In genomic region chr10:101643546-101643945, GRCh38 we compare ENCODE assay signal across 20 cellular contexts. TPM values are rescaled to one million over a fixed set of nuclear protein-coding genes. Genes with fewer than 3 reads are reported as not detected.
A peak's percentile ranks its signal among the peaks of the same experiment; 100 is the strongest.
DNase-seq lines count a peak whose midpoint lies in the region; ATAC-seq, FAIRE-seq and TF ChIP-seq lines count a peak whose summit lies in the region.
"Had no signal": no experiment of that assay in that cellular context is flagged by ENCODE, and none has a peak within 500 bp of the region (broad histone marks: within the 10 kb centered on the region; RNA-seq: fewer than 3 reads in every experiment).

No MANE protein-coding gene starts in this region.

- TF ChIP-seq EP300 in H1 (IDR thresholded peaks at IDR 0.05; ENCODE audit: borderline replicate concordance in 1 of 2, low read depth in 2 of 2, low read length in 2 of 2), result no peak

- H3K4me1 Mint-ChIP-seq in GM23338, result peaks cover 39% of the 10 kb centered on the region

- peaks cover 12% of the 10 kb centered on the region for H3F3A ChIP-seq in GM23338 (replicated peaks; ENCODE audit: low read depth)

- WGBS in H1 (ENCODE audit: extremely low coverage in 1 of 2, insufficient coverage in 1 of 2, insufficient read length in 1 of 2, insufficient replicate concordance in 2 of 2, low coverage in 1 of 2, low lambda C conversion rate in 2 of 2, missing lambda C conversion rate in 1 of 2), 2 experiments, result 39% methylated on average over 2 of the region's 3 CpGs; no CpG with 5 or more reads in 1 of the 2 experiments
- WGBS in neuronal stem cell (ENCODE audit: extremely low coverage in 2 of 2, insufficient read length in 2 of 2, insufficient replicate concordance in 1 of 2), 2 donors, result no CpG with 5 or more reads among the region's 3 CpGs

- CTCF ChIA-PET in H1 (lab: Charles Lee; ENCODE audit: partially characterized antibody), result interaction anchor here (1.0 to 1.7 kb wide), 5 partner anchors 17 to 41 kb away, joined by 3 to 8 read pairs (median 3); no protein-coding TSS in a partner anchor

- H3K4me1 ChIP-seq in GM23338 (ENCODE audit: insufficient read depth) (peaks cover 32% of the 10 kb centered on the region), HUES6 (ENCODE audit: control insufficient read depth, insufficient read depth, low read length) (peaks cover 36% of the 10 kb centered on the region), H1 (replicated peaks in 1 of 4; ENCODE audit: control insufficient read depth in 3 of 4, insufficient read depth in 4 of 4, low read length in 3 of 4) (peaks cover 16 to 26% (median 24%) of the 10 kb centered on the region in 4 experiments), neuronal stem cell (ENCODE audit: control insufficient read depth in 2 of 2, insufficient read depth in 1 of 2, low read depth in 1 of 2, low read length in 2 of 2) (peaks cover 10 to 29% of the 10 kb centered on the region in 2 donors)
- H3K4me1 ChIP-seq: Caco-2 had no signal

- H3K9me2 ChIP-seq in GM23338 (ENCODE audit: insufficient read depth), result 0 out of 2 replicates have a peak, but pooled peaks cover 2% of the 10 kb centered on the region

- H2BK5ac ChIP-seq in H1 (ENCODE audit: low read depth, low read length) (peak overlapping the region; percentile 96), neuronal stem cell (ENCODE audit: low read length) (peak overlapping the region; percentile 18)

- H3K36me3 ChIP-seq in GM23338 (ENCODE audit: insufficient read depth), result 0 out of 2 replicates have a peak, but pooled peaks cover 4% of the 10 kb centered on the region
- no peaks in the 10 kb centered on the region for H3K36me3 ChIP-seq in HUES6 (ENCODE audit: control insufficient read depth, insufficient read depth, low read length)
- no peaks in the 10 kb centered on the region for H3K36me3 ChIP-seq in H1 (ENCODE audit: control insufficient read depth in 2 of 4, insufficient read depth in 4 of 4, low read length in 3 of 4)
- no peaks in the 10 kb centered on the region for H3K36me3 ChIP-seq in neuronal stem cell (replicated peaks in 1 of 2; ENCODE audit: control insufficient read depth in 2 of 2, insufficient read depth in 2 of 2, low read length in 2 of 2)
- H3K36me3 ChIP-seq: MG63 had no signal

- H3K79me2 ChIP-seq in GM23338 (replicated peaks; ENCODE audit: insufficient read depth) (no peaks in the 10 kb centered on the region), H1 (ENCODE audit: control insufficient read depth in 1 of 2, insufficient read depth in 2 of 2, low read length in 2 of 2) (no peaks in the 10 kb centered on the region)

- H3K27me3 Mint-ChIP-seq in GM23338 (ENCODE audit: insufficient read depth, low read depth, poor library complexity), result peaks cover 9% of the 10 kb centered on the region

- H3K79me1 ChIP-seq in H1 (ENCODE audit: low read depth, low read length), result no peaks in the 10 kb centered on the region; the same call in 1 of the 2 replicates
- H3K79me1 ChIP-seq in neuronal stem cell (ENCODE audit: low read depth, low read length), result no peaks in the 10 kb centered on the region

- H2AK5ac ChIP-seq in H1 (ENCODE audit: low read depth, low read length), result peak overlapping the region; percentile 93
- peak overlapping the region; percentile 47 for H2AK5ac ChIP-seq in neuronal stem cell (ENCODE audit: low read depth, low read length)

- H3K27me3 ChIP-seq in GM23338 (ENCODE audit: insufficient read depth) (no peaks in the 10 kb centered on the region), HUES6 (ENCODE audit: control insufficient read depth, insufficient read depth, low read length) (no peaks in the 10 kb centered on the region), H1 (replicated peaks in 1 of 4; ENCODE audit: control insufficient read depth in 3 of 4, extremely low read depth in 1 of 4, insufficient read depth in 3 of 4, low read length in 3 of 4) (no peaks in the 10 kb centered on the region), neuronal stem cell (ENCODE audit: control insufficient read depth in 3 of 3, insufficient read depth in 3 of 3, low read depth in 1 of 3, low read length in 3 of 3) (peaks cover 0 to 78% (median 0%) of the 10 kb centered on the region in 3 experiments)
- H3K27me3 ChIP-seq: MG63 had no signal

- H3K4me2 ChIP-seq in GM23338 (peak overlapping the region; percentile 63), H1 (ENCODE audit: insufficient read depth in 1 of 2, low read depth in 2 of 2, low read length in 2 of 2) (peak overlapping the region; percentile 50 to 64; a peak in 3 of 4 replicates), neuronal stem cell (ENCODE audit: insufficient read depth, low read length, poor library complexity, severe bottlenecking) (no peak overlapping the region)

- H2BK120ac ChIP-seq in H1 (replicated peaks; ENCODE audit: low read depth, low read length) (peak overlapping the region; percentile 85), neuronal stem cell (ENCODE audit: low read depth, low read length) (peak overlapping the region; percentile 61)

- no peak for TF ChIP-seq POLR2A in H1 (IDR thresholded peaks at IDR 0.05; ENCODE audit: control extremely low read depth in 1 of 2, low read depth in 2 of 2, low read length in 2 of 2)

- H2AFZ ChIP-seq in GM23338 (no peak overlapping the region), H1 (ENCODE audit: low read length) (no peak overlapping the region), neuronal stem cell (ENCODE audit: low read length) (no peak overlapping the region)
- H2AFZ ChIP-seq: GM23248 had no signal

- H3K14ac ChIP-seq in H1 (ENCODE audit: insufficient read length) (no peak overlapping the region), neuronal stem cell (ENCODE audit: low read length) (no peak overlapping the region)

- H3K36me3 Mint-ChIP-seq in GM23338 (ENCODE audit: low read depth), result no peaks in the 10 kb centered on the region; the same call in 2 of the 3 replicates

- TF ChIP-seq RAD21 in H1 (IDR thresholded peaks at IDR 0.05 in 1 of 2, conservative IDR thresholded peaks at IDR 0.05 in 1 of 2; ENCODE audit: low read depth in 2 of 2, low read length in 2 of 2), result no peak

- H2BK12ac ChIP-seq in H1 (ENCODE audit: low read depth, low read length) (peak overlapping the region; percentile 93), neuronal stem cell (ENCODE audit: low read length) (no peak overlapping the region)

- peak overlapping the region; percentile 56 for H3K9ac ChIP-seq in HUES6 (ENCODE audit: low read length)
- H3K9ac ChIP-seq in H1 (replicated peaks in 1 of 4; ENCODE audit: extremely low read depth in 1 of 4, low read depth in 3 of 4, low read length in 3 of 4), result no peak overlapping the region
- H3K9ac ChIP-seq in neuronal stem cell (ENCODE audit: low read depth, low read length, poor library complexity), result no peak overlapping the region
- H3K9ac ChIP-seq: GM23248 had no signal

- H4K91ac ChIP-seq in H1 (replicated peaks; ENCODE audit: insufficient read length, low read length) (peak overlapping the region; percentile 95), neuronal stem cell (ENCODE audit: low read depth, low read length, poor library complexity) (peak overlapping the region; percentile 32)

- peak overlapping the region; percentile 39 for H3K4me3 Mint-ChIP-seq in GM23338

- DNase-seq in GM23338 (ENCODE audit: low spot score), result peak; percentile 29
- peak in 1 of 2 experiments; percentile 62 for DNase-seq in H1 (ENCODE audit: low read depth in 1 of 2, low spot score in 2 of 2)
- DNase-seq in neuronal stem cell (ENCODE audit: low spot score), result peak; percentile 45
- no peak for DNase-seq in C1 segment of cervical spinal cord (lab: John Stamatoyannopoulos, UW)
- no peak for DNase-seq in superior temporal gyrus (ENCODE audit: extremely low spot score)
- no peak for DNase-seq in AG08395 (ENCODE audit: low spot score)
- DNase-seq: Caco-2; GDM1; GM23248; IMR-90; Karpas-422; MG63; NCI-H1092; NCI-H1436 treated with DMSO at 0.1 percent for 48 hours; NCI-H524 treated with DMSO at 0.1 percent for 48 hours; NK-92 treated with Interleukin-12 subunit alpha and Interleukin-12 subunit beta, amount 100 ng/mL, for 24 hours; SW 1271 had no signal

- H2BK15ac ChIP-seq in H1 (ENCODE audit: low read length) (peak overlapping the region; percentile 82; the same call in 1 of the 2 replicates), neuronal stem cell (ENCODE audit: low read length) (no peak overlapping the region)

- H3K18ac ChIP-seq in H1 (ENCODE audit: extremely low read depth, low read length) (peak overlapping the region; percentile 98), neuronal stem cell (ENCODE audit: low read length) (peak overlapping the region; percentile 88)

- peak; percentile 42 for FAIRE-seq in H1 (lab: Jason Lieb, UNC)
- FAIRE-seq: RCC 7860 had no signal

- H4K20me1 ChIP-seq in GM23338 (replicated peaks; ENCODE audit: insufficient read depth), result no peaks in the 10 kb centered on the region
- no peaks in the 10 kb centered on the region for H4K20me1 ChIP-seq in H1 (replicated peaks in 1 of 2; ENCODE audit: control insufficient read depth in 1 of 2, insufficient read depth in 2 of 2, low read length in 2 of 2)

- POLR2A ChIA-PET in H1 (lab: Charles Lee; ENCODE audit: partially characterized antibody), result interaction anchor here (0.9 to 1.5 kb wide), 6 partner anchors 9 to 140 kb away, joined by 3 to 7 read pairs (median 4); partner anchors contain the start of gene NPM3

- peak; percentile 63 for ATAC-seq in GM23338
- ATAC-seq: Right ventricle myocardium inferior had no signal

- H3K4ac ChIP-seq in H1 (replicated peaks; ENCODE audit: insufficient read length, low read depth, low read length) (peak overlapping the region; percentile 40), neuronal stem cell (ENCODE audit: low read length) (no peak overlapping the region)

- peak overlapping the region; percentile 91 for H2BK20ac ChIP-seq in H1 (ENCODE audit: low read length)

- peak overlapping the region; percentile 97 for H3K27ac Mint-ChIP-seq in GM23338

- H3K4me3 ChIP-seq in GM23338 (peak overlapping the region; percentile 19; the same call in 1 of the 2 replicates), HUES6 (ENCODE audit: low read depth, low read length) (0 out of 2 replicates have a peak overlapping the region, but pooled peaks have one; percentile 1), H1 (ENCODE audit: extremely low read depth in 1 of 4, insufficient read depth in 2 of 4, low read depth in 3 of 4, low read length in 4 of 4) (peak overlapping the region in 1 of 4 experiments; percentile 37; a peak in 2 of 8 replicates), neuronal stem cell (ENCODE audit: low read length in 2 of 2) (no peak overlapping the region)
- H3K4me3 ChIP-seq: GM23248, MG63 had no signal

- peak overlapping the region; percentile 90 for H4K5ac ChIP-seq in H1 (ENCODE audit: insufficient read length, low read depth, low read length)

- H3K27ac ChIP-seq in GM23338 (ENCODE audit: low read depth) (peak overlapping the region; percentile 95), HUES6 (ENCODE audit: low read depth, low read length) (peak overlapping the region; percentile 53; the same call in 1 of the 2 replicates), H1 (ENCODE audit: low read depth, low read length) (peak overlapping the region; percentile 82), neuronal stem cell (replicated peaks; ENCODE audit: low read length) (peak overlapping the region; percentile 94)
- H3K27ac ChIP-seq: GM23248 had no signal

- no peaks in the 10 kb centered on the region for H3K23me2 ChIP-seq in H1 (ENCODE audit: low read depth, low read length)

- TF ChIP-seq CTCF in GM23338 (conservative IDR thresholded peaks at IDR 0.05; ENCODE audit: low read depth in 2 of 2), result no peak
- no peak for TF ChIP-seq CTCF in H1 (IDR thresholded peaks at IDR 0.05; ENCODE audit: control extremely low read depth in 1 of 3, insufficient read depth in 1 of 3, low read depth in 1 of 3, low read length in 3 of 3)

- H3K56ac ChIP-seq in H1 (replicated peaks; ENCODE audit: insufficient read length, low read depth, low read length), result no peak overlapping the region

- no peaks in the 10 kb centered on the region for H3K9me3 ChIP-seq in HUES6 (ENCODE audit: control insufficient read depth, insufficient read depth, low read depth, low read length)
- H3K9me3 ChIP-seq in H1 (ENCODE audit: insufficient read depth in 2 of 2, low read depth in 1 of 2, low read length in 1 of 2), result no peaks in the 10 kb centered on the region
- H3K9me3 ChIP-seq in neuronal stem cell (replicated peaks in 1 of 2; ENCODE audit: control insufficient read depth in 2 of 2, insufficient read depth in 1 of 2, low read depth in 1 of 2, low read length in 2 of 2), result no peaks in the 10 kb centered on the region
- H3K9me3 ChIP-seq: Caco-2, MG63 had no signal

- no peak overlapping the region for H4K8ac ChIP-seq in H1 (ENCODE audit: extremely low read depth, insufficient read depth, low read length)
- H4K8ac ChIP-seq in neuronal stem cell (ENCODE audit: low read depth, low read length), result no peak overlapping the region

- no peak overlapping the region for H3K23ac ChIP-seq in H1 (ENCODE audit: insufficient read length)
- H3K23ac ChIP-seq in neuronal stem cell (ENCODE audit: low read depth, low read length, poor library complexity), result no peak overlapping the region

- H3K9me3 Mint-ChIP-seq in GM23338, result no peaks in the 10 kb centered on the region; the same call in 2 of the 3 replicates

RNA-seq across cellular contexts. Expression of gene FBXW4, which starts 51.4 kb away (rescaled TPM):
- total RNA-seq in GM23338 (2014; rRNA removed; shearing (Covaris generic)), result 15.0 and 18.6 TPM in 2 replicates
- polyA plus RNA-seq in GM23338 (2016; fragmentation: Nextera tagmentation; extraction: Ambion mirVana) (8.0 and 10.1 TPM in 2 replicates), H1 (2011; rRNA removed) (29.0 and 42.8 TPM in 2 replicates)
- total RNA-seq in H1 (2021; fragmentation: NEBNext Ultra II Directional; extraction: Animal tissue kit (Norgen Biotek cat#: 25700)), result 29.6 and 32.8 TPM in 2 replicates
- 37.8 TPM for polyA plus RNA-seq in H1 (2011; cell fraction: cytosol; rRNA removed)
- 26.7 TPM for polyA plus RNA-seq in H1 (2011; cell fraction: nucleus; rRNA removed)
- 29.6 to 39.3 TPM (median 34.2 TPM) in 4 replicates for polyA plus RNA-seq in H1 (2012, experiment 1 of 2)
- polyA plus RNA-seq in H1 (2012, experiment 2 of 2), result 19.8 TPM
- 13.7 TPM for polyA plus RNA-seq in H1 (2013, experiment 1 of 2)
- 14.1 TPM for polyA plus RNA-seq in H1 (2013, experiment 2 of 2)
- polyA minus RNA-seq in H1 (2011; rRNA and poly(A)+ RNA removed), result 84.3 and 109 TPM in 2 replicates
- 21.6 TPM for polyA minus RNA-seq in H1 (2011; cell fraction: cytosol; rRNA and poly(A)+ RNA removed)
- polyA minus RNA-seq in H1 (2011; cell fraction: nucleus; rRNA and poly(A)+ RNA removed), result 23.5 TPM
- polyA plus RNA-seq in neuronal stem cell (2013, experiment 1 of 2), result 33.3 TPM
- 35.4 TPM for polyA plus RNA-seq in neuronal stem cell (2013, experiment 2 of 2)

RNA-seq across cellular contexts. Expression of gene DPCD, which starts 55.4 kb away (rescaled TPM):
- total RNA-seq in GM23338 (2014; rRNA removed; shearing (Covaris generic)), result 22.5 and 48.4 TPM in 2 replicates
- polyA plus RNA-seq in GM23338 (2016; fragmentation: Nextera tagmentation; extraction: Ambion mirVana), result 36.3 and 38.1 TPM in 2 replicates
- total RNA-seq in H1 (2021; fragmentation: NEBNext Ultra II Directional; extraction: Animal tissue kit (Norgen Biotek cat#: 25700)), result 18.8 and 21.2 TPM in 2 replicates
- 25.2 and 31.4 TPM in 2 replicates for polyA plus RNA-seq in H1 (2011; rRNA removed)
- polyA plus RNA-seq in H1 (2011; cell fraction: cytosol; rRNA removed), result 46.4 TPM
- 19.5 TPM for polyA plus RNA-seq in H1 (2011; cell fraction: nucleus; rRNA removed)
- polyA plus RNA-seq in H1 (2012, experiment 1 of 2), result 31.3 to 40.4 TPM (median 36.3 TPM) in 4 replicates
- 12.0 TPM for polyA plus RNA-seq in H1 (2012, experiment 2 of 2)
- polyA plus RNA-seq in H1 (2013, experiment 1 of 2), result 23.2 TPM
- 25.8 TPM for polyA plus RNA-seq in H1 (2013, experiment 2 of 2)
- polyA minus RNA-seq in H1 (2011; rRNA and poly(A)+ RNA removed), result 10.9 and 16.1 TPM in 2 replicates
- 4.7 TPM for polyA minus RNA-seq in H1 (2011; cell fraction: cytosol; rRNA and poly(A)+ RNA removed)
- polyA minus RNA-seq in H1 (2011; cell fraction: nucleus; rRNA and poly(A)+ RNA removed), result 6.5 TPM
- polyA plus RNA-seq in neuronal stem cell (2013, experiment 1 of 2), result 39.1 TPM
- polyA plus RNA-seq in neuronal stem cell (2013, experiment 2 of 2), result 37.9 TPM

RNA-seq across cellular contexts. Expression of gene POLL, which starts 55.5 kb away (rescaled TPM):
- 24.0 and 24.3 TPM in 2 replicates for total RNA-seq in GM23338 (2014; rRNA removed; shearing (Covaris generic))
- polyA plus RNA-seq in GM23338 (2016; fragmentation: Nextera tagmentation; extraction: Ambion mirVana) (17.3 and 18.2 TPM in 2 replicates), H1 (2011; rRNA removed) (45.9 and 69.5 TPM in 2 replicates)
- total RNA-seq in H1 (2021; fragmentation: NEBNext Ultra II Directional; extraction: Animal tissue kit (Norgen Biotek cat#: 25700)), result 26.1 and 26.8 TPM in 2 replicates
- polyA plus RNA-seq in H1 (2011; cell fraction: cytosol; rRNA removed), result 40.2 TPM
- polyA plus RNA-seq in H1 (2011; cell fraction: nucleus; rRNA removed), result 78.2 TPM
- polyA plus RNA-seq in H1 (2012, experiment 1 of 2), result 22.9 to 29.5 TPM (median 25.5 TPM) in 4 replicates
- polyA plus RNA-seq in H1 (2012, experiment 2 of 2), result 21.8 TPM
- polyA plus RNA-seq in H1 (2013, experiment 1 of 2), result 16.7 TPM
- 14.7 TPM for polyA plus RNA-seq in H1 (2013, experiment 2 of 2)
- polyA minus RNA-seq in H1 (2011; rRNA and poly(A)+ RNA removed), result 41.7 and 64.6 TPM in 2 replicates
- 26.7 TPM for polyA minus RNA-seq in H1 (2011; cell fraction: cytosol; rRNA and poly(A)+ RNA removed)
- polyA minus RNA-seq in H1 (2011; cell fraction: nucleus; rRNA and poly(A)+ RNA removed), result 46.5 TPM
- 16.0 TPM for polyA plus RNA-seq in neuronal stem cell (2013, experiment 1 of 2)
- 15.3 TPM for polyA plus RNA-seq in neuronal stem cell (2013, experiment 2 of 2)

Comparison
In these comparisons a context has a peak if more than half of its experiments do, and no peak if none do; other contexts are left out.
1. DNase-seq: peak in GM23338 (single experiment) and neuronal stem cell (single experiment); none in C1 segment of cervical spinal cord (0 of 14), superior temporal gyrus (single experiment) and AG08395 (single experiment).
2. H3K4me3 ChIP-seq: peak in GM23338 (single experiment) and HUES6 (single experiment); none in neuronal stem cell (0 of 2).
3. Peak in every context shown above with its lines, with median percentiles within 50 percentile points of each other: H3K27ac ChIP-seq.